Comparison of ENCODE assay signal across 1 cellular context in genomic region chr17:29559640-29560039, GRCh38.
TF ChIP-seq lines count a peak whose summit lies in the region.

No MANE protein-coding gene starts in this region.

TF ChIP-seq in GM12878, 131 proteins besides CTCF, POLR2A, EP300 and RAD21:
- no peak for TF ChIP-seq IRF3 (IDR thresholded peaks at IDR 0.05)
- no peak for TF ChIP-seq STAT1 (conservative IDR thresholded peaks at IDR 0.05)
- TF ChIP-seq WRNIP1 (IDR thresholded peaks at IDR 0.05; ENCODE audit: borderline replicate concordance, low read depth, low read length) = no peak
- no peak for TF ChIP-seq SREBF2 (IDR thresholded peaks at IDR 0.05; ENCODE audit: low read length)
- no peak for TF ChIP-seq MEF2B (IDR thresholded peaks at IDR 0.05; ENCODE audit: partially characterized antibody, poor library complexity, severe bottlenecking)
- TF ChIP-seq ATF2 (IDR thresholded peaks at IDR 0.05; ENCODE audit: low read length) = no peak
- no peak for TF ChIP-seq HDAC6 (IDR thresholded peaks at IDR 0.05; ENCODE audit: unreplicated experiment)
- no peak for TF ChIP-seq EGR1 (IDR thresholded peaks at IDR 0.05; ENCODE audit: borderline replicate concordance in 1 of 2, low read depth in 2 of 2, low read length in 2 of 2)
- TF ChIP-seq REST (IDR thresholded peaks at IDR 0.05; ENCODE audit: low read depth, low read length) = no peak
- no peak for TF ChIP-seq TAF1 (IDR thresholded peaks at IDR 0.05; ENCODE audit: borderline replicate concordance, low read depth, low read length)
- no peak for TF ChIP-seq PAX8 (IDR thresholded peaks at IDR 0.05)
- TF ChIP-seq PRDM15 (CRISPR knock-in tag; IDR thresholded peaks at IDR 0.05) = no peak
- TF ChIP-seq SMARCA5 (IDR thresholded peaks at IDR 0.05) = no peak
- TF ChIP-seq MTA3 (IDR thresholded peaks at IDR 0.05; ENCODE audit: borderline replicate concordance, low read length) = no peak
- no peak for TF ChIP-seq ZBTB40 (IDR thresholded peaks at IDR 0.05; ENCODE audit: borderline replicate concordance)
- no peak for TF ChIP-seq MYC (IDR thresholded peaks at IDR 0.05; ENCODE audit: insufficient read depth, insufficient read length, insufficient replicate concordance, low read length, severe bottlenecking)
- TF ChIP-seq SRF (IDR thresholded peaks at IDR 0.05; ENCODE audit: low read depth in 2 of 2, low read length in 2 of 2) = no peak
- no peak for TF ChIP-seq EZH2 (IDR thresholded peaks at IDR 0.05; ENCODE audit: borderline replicate concordance, control insufficient read depth, low read depth, low read length)
- no peak for TF ChIP-seq SMC3 (IDR thresholded peaks at IDR 0.05; ENCODE audit: borderline replicate concordance, low read length)
